In the genomic region with DNA sequence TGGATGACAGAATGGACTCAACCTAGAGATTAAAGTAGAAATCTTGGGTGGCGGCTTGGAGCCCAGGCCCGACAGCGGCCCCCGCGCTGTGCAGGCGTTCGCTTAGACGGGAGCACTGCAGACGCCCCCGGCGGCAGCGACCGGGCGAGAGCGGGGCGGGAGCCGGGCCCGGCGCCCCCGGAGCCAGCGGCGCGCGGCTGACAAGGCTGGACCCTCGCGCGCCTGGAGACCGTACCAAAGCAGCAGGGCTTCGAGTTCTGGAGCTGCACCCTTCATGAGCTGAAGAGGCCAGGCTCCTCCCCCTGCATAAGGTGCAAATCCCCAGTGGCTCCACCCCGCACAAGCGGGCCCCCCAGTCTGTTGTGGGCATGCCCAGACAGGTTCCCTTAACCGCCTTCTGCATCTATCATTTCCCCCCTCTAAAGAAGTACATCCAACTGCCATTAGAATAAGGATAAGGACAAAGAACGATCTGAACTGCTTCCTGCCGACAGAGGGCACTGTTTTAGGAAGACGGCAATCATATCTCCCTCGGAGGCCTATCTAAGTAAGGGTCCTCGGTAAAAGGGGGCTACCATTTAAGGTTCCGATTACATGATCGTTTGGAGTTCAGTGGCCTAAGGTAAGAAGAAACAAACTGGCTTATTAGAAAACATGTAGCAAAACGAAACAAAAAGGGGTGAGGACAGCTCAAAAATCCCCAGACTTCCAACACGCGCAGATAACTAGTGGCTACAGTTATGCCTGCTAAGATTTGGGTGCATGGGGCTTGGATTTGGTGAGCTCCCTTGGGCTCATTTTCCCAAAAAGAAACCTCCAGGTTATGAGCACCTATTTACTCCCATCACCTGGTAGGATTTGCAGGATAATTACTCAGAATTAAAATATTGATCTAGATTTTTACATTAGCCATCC, we compare ENCODE assay signal across 8 cellular contexts.
DNase-seq lines count a peak whose midpoint lies in the region; ATAC-seq, FAIRE-seq and TF ChIP-seq lines count a peak whose summit lies in the region.

No MANE protein-coding gene starts in this region.

- TF ChIP-seq POLR2A in GM12878 (IDR thresholded peaks at IDR 0.05; ENCODE audit: low read depth, low read length): no peak

- H3K4me3 ChIP-seq in GM12878: no peak overlapping the region

- TF ChIP-seq EP300 in GM12878 (IDR thresholded peaks at IDR 0.05; ENCODE audit: borderline replicate concordance in 1 of 2, control insufficient read depth in 1 of 2, low read depth in 2 of 2, low read length in 2 of 2): no peak

- H3K27me3 ChIP-seq in GM12878 (replicated peaks in 1 of 2; ENCODE audit: control insufficient read depth in 2 of 2, insufficient read depth in 2 of 2, low read length in 1 of 2): no peaks in the 10 kb centered on the region

- SMC1A ChIA-PET in GM12878 (lab: Charles Lee; ENCODE audit: uncharacterized antibody, unreplicated experiment): interaction anchor here (0.7 to 2.2 kb wide), 9 partner anchors 11 to 1464 kb away, joined by 3 to 9 read pairs (median 3); no protein-coding TSS in a partner anchor

- H3K36me3 Mint-ChIP-seq in memory B cell: no peaks in the 10 kb centered on the region

- peak overlapping the region; percentile 66 for H3K4me3 Mint-ChIP-seq in memory B cell

- RAD21 ChIA-PET in GM12878 (lab: Charles Lee; ENCODE audit: unreplicated experiment): interaction anchor here (0.7 to 2.1 kb wide), 3 partner anchors 193 to 894 kb away, joined by 4 to 5 read pairs (median 4); no protein-coding TSS in a partner anchor

- POLR2A ChIA-PET in GM12878 (lab: Charles Lee): no interaction called here

- H3K4me1 ChIP-seq in GM12878 (ENCODE audit: control insufficient read depth, insufficient read depth, low read length): no peaks in the 10 kb centered on the region

- intact Hi-C loops in GM12878 (cut with micrococcal nuclease; ENCODE audit: unreplicated experiment): loop anchor here (1.0 kb wide), 1 partner anchor 221 kb away; no protein-coding TSS in a partner anchor

- peaks cover 1% of the 10 kb centered on the region for H3K9me3 Mint-ChIP-seq in memory B cell

- in situ Hi-C loops in GM13977 (cut with MboI; ENCODE audit: low pct_unique_long_range_greater_than_20kb, low sequenced_read_pairs, unreplicated experiment): no loop called here
- in situ Hi-C loops in GM12878 (cut with MboI): no loop called here

- no peak for TF ChIP-seq RAD21 in GM12878 (IDR thresholded peaks at IDR 0.05; ENCODE audit: insufficient read depth, low read depth, low read length)

- DNase-seq in GM13977 (ENCODE audit: low spot score): no peak
- no peak for DNase-seq in GM12878 (ENCODE audit: low read depth, low spot score)
- no peak for DNase-seq in memory B cell (ENCODE audit: low spot score in 2 of 2)
- DNase-seq in middle frontal gyrus (ENCODE audit: extremely low spot score, low spot score): no peak
- no peak for DNase-seq in SIG-M5 treated with dmso at 0.1 percent for 504 hours (lab: John Stamatoyannopoulos, UW; ENCODE audit: unreplicated experiment)
- DNase-seq in glomerular visceral epithelial cell (ENCODE audit: extremely low spot score): no peak
- no peak for DNase-seq in urothelium cell line (ENCODE audit: low spot score)

- H3K4me2 ChIP-seq in GM12878 (ENCODE audit: control insufficient read depth, insufficient read depth): no peak overlapping the region

- H3K79me2 ChIP-seq in GM12878 (ENCODE audit: control insufficient read depth, insufficient read depth, low read length): no peaks in the 10 kb centered on the region

- H4K20me1 ChIP-seq in GM12878 (ENCODE audit: control insufficient read depth, insufficient read depth): no peaks in the 10 kb centered on the region

- peak; percentile 57 for ATAC-seq in HG03460 (IDR thresholded peaks at IDR 0.05; ENCODE audit: unreplicated experiment)
- peak; percentile 43; the same call in 1 of the 3 replicates for ATAC-seq in GM12878
- peak; percentile 50 for ATAC-seq in memory B cell (ENCODE audit: low read depth)

- peak overlapping the region; percentile 39 for H2AFZ ChIP-seq in GM12878 (ENCODE audit: control insufficient read depth, low read depth, low read length)

- H3K9ac ChIP-seq in GM12878 (ENCODE audit: control insufficient read depth, insufficient read depth, low read length): no peak overlapping the region

- no peaks in the 10 kb centered on the region for H3K4me1 Mint-ChIP-seq in memory B cell

- no TSS peak for BruUV-seq in GM12878 (replicated peaks; lab: Mats Ljungman, UMichigan)

- no peaks in the 10 kb centered on the region for H3K27me3 Mint-ChIP-seq in memory B cell

- peaks cover 2% of the 10 kb centered on the region; the same call in 1 of the 3 replicates for H3K9me3 ChIP-seq in GM12878 (replicated peaks; ENCODE audit: control insufficient read depth, insufficient read depth, low read length)

- TF ChIP-seq CTCF in GM13977 (IDR thresholded peaks at IDR 0.05; ENCODE audit: extremely low read depth, insufficient read depth, missing control alignments) (peak; percentile 17), GM12878 (IDR thresholded peaks at IDR 0.05 in 2 of 3, conservative IDR thresholded peaks at IDR 0.05 in 1 of 3; ENCODE audit: control insufficient read depth in 2 of 3, extremely low read depth in 1 of 3, insufficient read depth in 1 of 3, low read depth in 3 of 3, low read length in 3 of 3) (peak; percentile 11 to 24 (median 14); a peak in 2 of 6 replicates)

- H3K27ac Mint-ChIP-seq in memory B cell: no peak overlapping the region

- 51% methylated on average over 33 of the region's 42 CpGs for WGBS in GM12878 (ENCODE audit: insufficient coverage, insufficient replicate concordance, low lambda C conversion rate, missing lambda C conversion rate)

- FAIRE-seq in GM12878 (lab: Jason Lieb, UNC) (no peak), urothelium cell line (lab: Jason Lieb, UNC) (no peak)

- no peak overlapping the region for H3K27ac ChIP-seq in GM12878 (ENCODE audit: control insufficient read depth, insufficient read depth)

- CTCF ChIA-PET in GM12878 (lab: Yijun Ruan, JAX): interaction anchor here (0.9 to 2.9 kb wide), 12 partner anchors 8 to 463 kb away, joined by 3 to 20 read pairs (median 3); no protein-coding TSS in a partner anchor

- H3K36me3 ChIP-seq in GM12878 (ENCODE audit: control insufficient read depth in 2 of 2, insufficient read depth in 2 of 2, low read length in 1 of 2): no peaks in the 10 kb centered on the region

TF ChIP-seq in GM12878, 131 proteins besides CTCF, POLR2A, EP300 and RAD21:
- TF ChIP-seq IKZF2 (IDR thresholded peaks at IDR 0.05) (no peak), SMC3 (IDR thresholded peaks at IDR 0.05; ENCODE audit: borderline replicate concordance, low read length) (0 out of 2 replicates have a peak, but pooled peaks have one; percentile 5)
